In the genomic region with DNA sequence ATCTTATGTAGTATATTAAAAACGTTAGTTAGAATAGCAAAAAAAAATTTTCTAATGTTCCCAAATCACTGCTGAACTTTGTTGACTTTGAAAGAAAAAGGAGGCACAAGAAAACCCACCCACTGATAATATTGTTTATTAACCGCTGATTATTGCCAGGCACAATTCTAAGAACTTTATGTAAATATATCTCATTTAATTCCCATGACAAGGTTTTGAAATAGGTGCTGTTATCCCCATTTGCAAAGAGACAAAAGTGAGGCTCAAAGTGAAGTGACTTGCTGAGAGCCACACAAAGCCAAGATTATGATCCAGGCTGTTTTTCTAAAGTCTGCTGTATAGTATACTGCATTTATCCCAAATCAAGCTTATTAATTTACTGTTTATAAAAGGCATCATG, we compare ENCODE assay signal across 16 cellular contexts. TPM values are rescaled to one million over a fixed set of nuclear protein-coding genes. Genes with fewer than 3 reads are reported as not detected.
A peak's percentile ranks its signal among the peaks of the same experiment; 100 is the strongest.
DNase-seq lines count a peak whose midpoint lies in the region; ATAC-seq and TF ChIP-seq lines count a peak whose summit lies in the region.
"Had no signal": no experiment of that assay in that cellular context is flagged by ENCODE, and none has a peak within 500 bp of the region (broad histone marks: within the 10 kb centered on the region; RNA-seq: fewer than 3 reads in every experiment).

No MANE protein-coding gene starts in this region.

- peaks cover 7% of the 10 kb centered on the region for H3K4me1 Mint-ChIP-seq in CD4-positive, alpha-beta T cell (ENCODE audit: low read depth)
- H3K4me1 Mint-ChIP-seq in CD4-positive, alpha-beta memory T cell = peaks cover 0 to 8% (median 3%) of the 10 kb centered on the region in 4 donors

- no peak for ATAC-seq in CD4-positive, alpha-beta T cell (ENCODE audit: poor library complexity)
- peak; percentile 3 for ATAC-seq in GM18907 (IDR thresholded peaks at IDR 0.05; ENCODE audit: unreplicated experiment)
- ATAC-seq in HG02642 (IDR thresholded peaks at IDR 0.05; ENCODE audit: poor library complexity, unreplicated experiment) = peak; percentile 2
- ATAC-seq: K562 had no signal

- H3K27me3 Mint-ChIP-seq in CD4-positive, alpha-beta T cell = no peaks in the 10 kb centered on the region
- no peaks in the 10 kb centered on the region for H3K27me3 Mint-ChIP-seq in CD4-positive, alpha-beta memory T cell

- H3K4me1 ChIP-seq in adipocyte (ENCODE audit: control insufficient read depth, insufficient read depth, low read length) = peaks cover 19% of the 10 kb centered on the region
- H3K4me1 ChIP-seq in CD4-positive, alpha-beta memory T cell (ENCODE audit: insufficient read depth, low read length) = no peaks in the 10 kb centered on the region

- H3K9me3 Mint-ChIP-seq in CD4-positive, alpha-beta T cell = no peaks in the 10 kb centered on the region
- no peaks in the 10 kb centered on the region for H3K9me3 Mint-ChIP-seq in CD4-positive, alpha-beta memory T cell

- H3K4me3 Mint-ChIP-seq in CD4-positive, alpha-beta T cell = no peak overlapping the region
- H3K4me3 Mint-ChIP-seq in CD4-positive, alpha-beta memory T cell = no peak overlapping the region

- H3K9ac ChIP-seq in adipocyte (ENCODE audit: low read length) = no peak overlapping the region

- TF ChIP-seq CTCF in CD4-positive, alpha-beta T cell (IDR thresholded peaks at IDR 0.05) = no peak

- POLR2A ChIA-PET in CD4-positive, alpha-beta T cell (lab: Charles Lee) = no interaction called here
- POLR2A ChIA-PET in CD4-positive, alpha-beta memory T cell (lab: Charles Lee; ENCODE audit: partially characterized antibody) = interaction anchor here (0.5 kb wide), 1 partner anchor 34 kb away, joined by 3 read pairs; no protein-coding TSS in a partner anchor

- peaks cover 99% of the 10 kb centered on the region for H3K36me3 Mint-ChIP-seq in CD4-positive, alpha-beta T cell (ENCODE audit: low read depth)
- peaks cover 40 to 86% of the 10 kb centered on the region in 2 donors for H3K36me3 Mint-ChIP-seq in CD4-positive, alpha-beta memory T cell

- no peaks in the 10 kb centered on the region for H3K9me3 ChIP-seq in CD4-positive, alpha-beta T cell (ENCODE audit: control insufficient read depth, low read length)
- H3K9me3 ChIP-seq in adipocyte (ENCODE audit: control insufficient read depth, low read length) = no peaks in the 10 kb centered on the region
- no peaks in the 10 kb centered on the region for H3K9me3 ChIP-seq in CD4-positive, alpha-beta memory T cell (ENCODE audit: control insufficient read depth in 1 of 2, low read length in 2 of 2)
- H3K9me3 ChIP-seq: Caco-2, mucosa of descending colon, neutrophil had no signal

- H3K27ac ChIP-seq in CD4-positive, alpha-beta T cell (ENCODE audit: low read depth, low read length) = no peak overlapping the region
- no peak overlapping the region for H3K27ac ChIP-seq in CD4-positive, alpha-beta memory T cell (ENCODE audit: low read depth, low read length)
- H3K27ac ChIP-seq: neutrophil had no signal

- H3K27me3 ChIP-seq in CD4-positive, alpha-beta T cell (ENCODE audit: control insufficient read depth, insufficient read depth, low read length) = no peaks in the 10 kb centered on the region
- H3K27me3 ChIP-seq in adipocyte (replicated peaks; ENCODE audit: control insufficient read depth, insufficient read depth, low read length) = no peaks in the 10 kb centered on the region
- no peaks in the 10 kb centered on the region for H3K27me3 ChIP-seq in CD4-positive, alpha-beta memory T cell (ENCODE audit: insufficient read depth, low read length)
- H3K27me3 ChIP-seq: neutrophil had no signal

- no peak for DNase-seq in CD4-positive, alpha-beta T cell
- DNase-seq in adipocyte (ENCODE audit: low read depth) (no peak), GM19238 (ENCODE audit: insufficient read length, low spot score) (no peak), erythroblast (lab: John Stamatoyannopoulos, UW) (no peak), HuH-7 (ENCODE audit: low spot score) (no peak)
- DNase-seq in CD4-positive, alpha-beta memory T cell = no peak
- DNase-seq: activated CD4-positive, alpha-beta T cell treated with anti-CD3 and anti-CD28 coated beads, Interleukin-2, amount 50 U/mL, for 1 hour; Caco-2; effector CD8-positive, alpha-beta T cell; GOT3; mucosa of descending colon; NCI-H524 treated with DMSO at 0.1 percent for 48 hours had no signal

- peak overlapping the region; percentile 39 for H3K27ac Mint-ChIP-seq in CD4-positive, alpha-beta T cell
- peak overlapping the region in 3 of 7 donors; percentile 48 to 73 (median 70) for H3K27ac Mint-ChIP-seq in CD4-positive, alpha-beta memory T cell

- no peak for TF ChIP-seq POLR2A in erythroblast (IDR thresholded peaks at IDR 0.05; ENCODE audit: low read length)

- intact Hi-C loops in CD4-positive, alpha-beta T cell (cut with DNase I, micrococcal nuclease) = no loop called here
- intact Hi-C loops in CD4-positive, alpha-beta memory T cell (cut with micrococcal nuclease) = no loop called here

- CTCF ChIA-PET in CD4-positive, alpha-beta T cell (lab: Charles Lee) = no interaction called here
- CTCF ChIA-PET in CD4-positive, alpha-beta memory T cell (lab: Charles Lee; ENCODE audit: partially characterized antibody) = no interaction called here

- peak overlapping the region; percentile 5 for H3K4me3 ChIP-seq in adipocyte (ENCODE audit: low read length)
- no peak overlapping the region for H3K4me3 ChIP-seq in CD4-positive, alpha-beta memory T cell (ENCODE audit: low read length in 2 of 2)
- H3K4me3 ChIP-seq: K562, mucosa of descending colon had no signal

- H3K36me3 ChIP-seq in adipocyte (ENCODE audit: control insufficient read depth, insufficient read depth, low read length, severe bottlenecking) = peaks cover 67% of the 10 kb centered on the region
- H3K36me3 ChIP-seq in CD4-positive, alpha-beta memory T cell (ENCODE audit: insufficient read depth, low read length) = peaks cover 58% of the 10 kb centered on the region

RNA-seq across cellular contexts. Expression of a gene that starts 56.4 kb away (rescaled TPM):
- total RNA-seq in CD4-positive, alpha-beta T cell = 1 to 10 TPM; 1.7 to 1.8 TPM
- 1 to 10 TPM; 5.6 to 5.8 TPM for total RNA-seq in CD4-positive, alpha-beta memory T cell
- 1 to 10 TPM; 1.5 to 2.4 TPM for polyA plus RNA-seq in CD4-positive, alpha-beta memory T cell

RNA-seq across cellular contexts. Expression of a gene that starts 56.6 kb away (rescaled TPM):
- total RNA-seq in CD4-positive, alpha-beta T cell = 1 to 10 TPM; 6.3 to 6.9 TPM
- total RNA-seq in CD4-positive, alpha-beta memory T cell = 10 to 100 TPM; 45.8 to 45.9 TPM
- 10 to 100 TPM; 12.5 to 12.8 TPM for polyA plus RNA-seq in CD4-positive, alpha-beta memory T cell

Comparison
In these comparisons a context has a peak if more than half of its experiments do, and no peak if none do; other contexts are left out.
1. RNA of a gene that starts 56.6 kb away (total RNA-seq): 45.8 to 45.9 TPM in CD4-positive, alpha-beta memory T cell; 6.3 to 6.9 TPM in CD4-positive, alpha-beta T cell; every median in the first group is over 4 times any median in the second.